In genomic region chr2:111121873-111122630, GRCh38 we compare ENCODE assay signal across 8 cellular contexts. TPM values are rescaled to one million over a fixed set of nuclear protein-coding genes. Genes with fewer than 3 reads are reported as not detected.
A peak's percentile ranks its signal among the peaks of the same experiment; 100 is the strongest.
DNase-seq lines count a peak whose midpoint lies in the region; ATAC-seq and TF ChIP-seq lines count a peak whose summit lies in the region.

No MANE protein-coding gene starts in this region.

- H3K4me1 Mint-ChIP-seq in CD8-positive, alpha-beta T cell (ENCODE audit: low read depth) = peaks cover 63% of the 10 kb centered on the region
- peaks cover 12% of the 10 kb centered on the region for H3K4me1 Mint-ChIP-seq in endothelial cell (ENCODE audit: unreplicated experiment)

- POLR2A ChIA-PET in CD8-positive, alpha-beta T cell (lab: Charles Lee) = interaction anchor here (1.2 kb wide), 1 partner anchor 266 kb away, joined by 3 read pairs; no protein-coding TSS in a partner anchor

- no peaks in the 10 kb centered on the region for H3K9me3 ChIP-seq in CD8-positive, alpha-beta T cell (ENCODE audit: low read length)
- H3K9me3 ChIP-seq in mesodermal cell (ENCODE audit: control insufficient read depth, low read length) = no peaks in the 10 kb centered on the region

- peaks cover 51% of the 10 kb centered on the region for H3K4me1 ChIP-seq in CD8-positive, alpha-beta T cell (ENCODE audit: insufficient read depth, low read length)
- peaks cover 24% of the 10 kb centered on the region for H3K4me1 ChIP-seq in mesodermal cell (ENCODE audit: control insufficient read depth, insufficient read depth, low read length, poor library complexity, severe bottlenecking)

- peak; percentile 59 for ATAC-seq in CD8-positive, alpha-beta T cell
- peak; percentile 54 for ATAC-seq in GM19463 (IDR thresholded peaks at IDR 0.05; ENCODE audit: unreplicated experiment)

- H3K4me3 ChIP-seq in CD8-positive, alpha-beta T cell (ENCODE audit: low read depth, low read length) = peak overlapping the region; percentile 91
- peak overlapping the region; percentile 68 for H3K4me3 ChIP-seq in mesodermal cell (ENCODE audit: extremely low read depth, insufficient read depth, low read length, poor library complexity, severe bottlenecking)

- H3K4me3 Mint-ChIP-seq in CD8-positive, alpha-beta T cell = peak overlapping the region; percentile 90
- peak overlapping the region; percentile 96 for H3K4me3 Mint-ChIP-seq in endothelial cell (ENCODE audit: unreplicated experiment)

- peak overlapping the region; percentile 50 for H3K27ac ChIP-seq in CD8-positive, alpha-beta T cell (ENCODE audit: low read depth, low read length)
- H3K27ac ChIP-seq in mesodermal cell (ENCODE audit: low read depth, low read length, severe bottlenecking) = no peak overlapping the region

- peak; percentile 58 to 86 (median 72) for DNase-seq in CD8-positive, alpha-beta T cell
- peak; percentile 91 for DNase-seq in HK-2 (ENCODE audit: unreplicated experiment)
- DNase-seq in NOMO-1 treated with DMSO at 0.1 percent for 48 hours (lab: John Stamatoyannopoulos, UW; ENCODE audit: unreplicated experiment) = peak; percentile 79
- peak; percentile 79 for DNase-seq in activated CD8-positive, alpha-beta memory T cell treated with anti-CD3 and anti-CD28 coated beads, Interleukin-2, amount 50 U/mL, for 4 hours
- peak; percentile 93 for DNase-seq in endothelial cell (ENCODE audit: low spot score)
- peak; percentile 50 for DNase-seq in stimulated activated CD8-positive, alpha-beta memory T cell treated with anti-CD3 and anti-CD28 coated beads, Interleukin-15, amount 100 ng/mL, for 1 hour (ENCODE audit: low read depth)

- no peaks in the 10 kb centered on the region for H3K36me3 ChIP-seq in CD8-positive, alpha-beta T cell (ENCODE audit: insufficient read depth, low read length)
- peaks cover 24% of the 10 kb centered on the region for H3K36me3 ChIP-seq in mesodermal cell (ENCODE audit: control insufficient read depth, insufficient read depth, low read length)

- no peak for TF ChIP-seq CTCF in CD8-positive, alpha-beta T cell (IDR thresholded peaks at IDR 0.05)
- TF ChIP-seq CTCF in endothelial cell (IDR thresholded peaks at IDR 0.05; ENCODE audit: unreplicated experiment) = no peak

- H3K36me3 Mint-ChIP-seq in CD8-positive, alpha-beta T cell = peaks cover 37% of the 10 kb centered on the region
- H3K36me3 Mint-ChIP-seq in endothelial cell (ENCODE audit: low read depth, unreplicated experiment) = peaks cover 10% of the 10 kb centered on the region

- WGBS in mesodermal cell (ENCODE audit: insufficient coverage in 2 of 2), 2 experiments = 1 to 2% methylated on average over 62 to 81 of the region's 90 CpGs

- intact Hi-C loops in CD8-positive, alpha-beta T cell (cut with DNase I, micrococcal nuclease) = loop anchor here (2.0 to 10.0 kb wide), 7 partner anchors 263 to 1525 kb away; partner anchors contain the start of genes BUB1 (in 2 of the 2), TMEM87B (in 2 of the 2) and SLC20A1 (in 1 of the 2)

- peaks cover 23% of the 10 kb centered on the region for H3K27me3 ChIP-seq in CD8-positive, alpha-beta T cell (ENCODE audit: insufficient read depth, low read length)

- no peaks in the 10 kb centered on the region for H3K9me3 Mint-ChIP-seq in CD8-positive, alpha-beta T cell
- H3K9me3 Mint-ChIP-seq in endothelial cell (ENCODE audit: unreplicated experiment) = no peaks in the 10 kb centered on the region

- peaks cover 17% of the 10 kb centered on the region for H3K27me3 Mint-ChIP-seq in CD8-positive, alpha-beta T cell (ENCODE audit: low read depth)
- peaks cover 25% of the 10 kb centered on the region for H3K27me3 Mint-ChIP-seq in endothelial cell (ENCODE audit: unreplicated experiment)

- CTCF ChIA-PET in CD8-positive, alpha-beta T cell (lab: Charles Lee) = interaction anchor here (2.9 kb wide), 1 partner anchor 309 kb away, joined by 16 read pairs; no protein-coding TSS in a partner anchor

- peak overlapping the region; percentile 76 for H3K27ac Mint-ChIP-seq in CD8-positive, alpha-beta T cell
- H3K27ac Mint-ChIP-seq in endothelial cell (ENCODE audit: unreplicated experiment) = peak overlapping the region; percentile 67

RNA-seq across cellular contexts. Expression of gene BCL2L11, which starts 1.3 kb away (rescaled TPM):
- 10 to 100 TPM; 38.7 to 40.1 TPM for total RNA-seq in CD8-positive, alpha-beta T cell
- 32.5 TPM for total RNA-seq in endothelial cell (ENCODE audit: unreplicated experiment)
- 11.6 TPM for polyA plus RNA-seq in mesodermal cell (2013, experiment 1 of 2)
- polyA plus RNA-seq in mesodermal cell (2013, experiment 2 of 2) = 9.4 TPM
